In the genomic region with DNA sequence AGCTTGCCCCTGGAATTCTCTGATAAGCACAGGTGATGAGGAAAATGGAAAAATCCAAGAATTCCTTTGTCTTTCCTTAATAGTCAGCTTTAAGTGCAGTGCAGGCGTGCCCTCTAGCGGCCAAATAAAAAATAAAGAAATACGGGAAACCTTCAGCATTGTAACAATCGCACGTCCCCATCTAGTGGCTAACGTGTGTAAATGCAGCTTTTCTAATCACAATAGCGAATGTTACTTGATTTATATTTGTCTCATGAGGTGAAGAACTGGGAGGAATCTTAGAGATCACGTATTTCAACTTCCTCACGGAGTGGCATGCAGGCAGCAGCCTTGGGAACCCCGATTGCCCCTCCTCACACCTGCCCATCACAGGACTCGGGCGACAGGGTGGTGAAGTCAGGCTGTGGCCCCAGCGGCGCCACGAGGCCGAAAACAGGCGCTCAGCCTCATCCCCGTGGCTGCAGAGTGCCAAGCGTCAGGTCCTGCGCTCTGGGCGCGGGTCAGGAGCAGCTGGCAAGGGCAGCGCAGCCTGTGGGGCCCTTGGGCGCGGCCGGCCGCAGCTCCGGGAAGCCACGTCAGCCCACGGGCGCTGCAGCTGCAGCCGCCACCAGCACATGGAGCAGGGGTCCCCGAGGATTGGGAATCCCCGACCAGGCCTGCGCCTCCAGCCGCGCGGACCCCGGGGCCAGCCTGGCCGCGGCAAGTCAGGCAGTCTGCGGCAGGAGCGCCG, we compare ENCODE assay signal across 7 cellular contexts. TPM values are rescaled to one million over a fixed set of nuclear protein-coding genes. Genes with fewer than 3 reads are reported as not detected.
DNase-seq lines count a peak whose midpoint lies in the region; ATAC-seq, FAIRE-seq and TF ChIP-seq lines count a peak whose summit lies in the region.
"Not testable (repeated sequence)": the region's sequence is repeated elsewhere in the genome, so short reads cannot be mapped to it uniquely, and the experiment has no call there.

No MANE protein-coding gene starts in this region.

- H3K27ac ChIP-seq in SJCRH30 (peak overlapping the region; percentile 72), right lobe of liver (peak overlapping the region; percentile 74 to 93 (median 78)), small intestine (ENCODE audit: low read depth in 1 of 2, low read length in 1 of 2) (peak overlapping the region; percentile 78 to 98)

- TF ChIP-seq CTCF in epithelial cell of proximal tubule (conservative IDR thresholded peaks at IDR 0.05; ENCODE audit: low read depth, low read length), result peak; percentile 70
- peak; percentile 76 to 100 (median 87) for TF ChIP-seq CTCF in right lobe of liver (IDR thresholded peaks at IDR 0.05)

- ATAC-seq in GM18502 (IDR thresholded peaks at IDR 0.05; ENCODE audit: poor library complexity, unreplicated experiment), result peak; percentile 55
- peak; percentile 58 for ATAC-seq in HG03097 (IDR thresholded peaks at IDR 0.05; ENCODE audit: low FRiP score, unreplicated experiment)
- ATAC-seq in right lobe of liver, result peak; percentile 89 to 95 (median 90)

- not testable (repeated sequence) for H3K4me1 ChIP-seq in SJCRH30; right lobe of liver; small intestine (ENCODE audit: control insufficient read depth in 2 of 2, insufficient read depth in 1 of 2, low read depth in 1 of 2, low read length in 1 of 2)

- not testable (repeated sequence) for H3K36me3 ChIP-seq in SJCRH30; right lobe of liver; small intestine (ENCODE audit: control insufficient read depth in 2 of 2, insufficient read depth in 2 of 2, low read length in 2 of 2)

- not testable (repeated sequence) for H3K9me3 ChIP-seq in SJCRH30 (replicated peaks); right lobe of liver; small intestine (ENCODE audit: control insufficient read depth, low read depth)

- DNase-seq in SJCRH30 (peak; percentile 68 to 71), right lobe of liver (peak; percentile 53 to 73 (median 65)), small intestine (peak; percentile 32)
- peak; percentile 78 for DNase-seq in activated effector memory CD4-positive, alpha-beta T cell treated with anti-CD3 and anti-CD28 coated beads, Interleukin-2, amount 50 U/mL, for 16 hours
- DNase-seq in epithelial cell of proximal tubule (ENCODE audit: low read depth), result not testable (repeated sequence)

- not testable (repeated sequence) for TF ChIP-seq POLR2A in right lobe of liver (IDR thresholded peaks at IDR 0.05)

- whole genome bisulfite sequencing in right lobe of liver (ENCODE audit: insufficient coverage, low coverage, low lambda C conversion rate, missing lambda C conversion rate), result 0% methylated on average over 10 of the region's 44 CpGs
- 0% methylated on average over 27 to 42 of the region's 44 CpGs for WGBS in small intestine, 3 donors

- peak; percentile 92 for FAIRE-seq in small intestine (lab: Jason Lieb, UNC)

- intact Hi-C loops in right lobe of liver (cut with DNase I), result not testable (repeated sequence)

- H3K4me3 ChIP-seq in SJCRH30 (peak overlapping the region; percentile 96), epithelial cell of proximal tubule (ENCODE audit: low read depth, low read length) (peak overlapping the region; percentile 68), right lobe of liver (peak overlapping the region; percentile 71 to 81 (median 76)), small intestine (ENCODE audit: low read depth in 1 of 2, low read length in 2 of 2) (peak overlapping the region; percentile 53 to 61)

- not testable (repeated sequence) for H3K27me3 ChIP-seq in SJCRH30; right lobe of liver; small intestine (ENCODE audit: control insufficient read depth in 2 of 2, insufficient read depth in 2 of 2, low read length in 2 of 2)

RNA-seq across cellular contexts. Expression of gene ANKRD36, which starts 0.5 kb away (rescaled TPM):
- total RNA-seq in SJCRH30 (2014; rRNA removed; shearing (Covaris generic)), result 15.4 and 27.1 TPM in 2 replicates
- total RNA-seq in epithelial cell of proximal tubule, result 5.4 and 7.8 TPM in 2 replicates
- total RNA-seq in right lobe of liver, result 1 to 10 TPM; 2.8 to 4.8 (median 4.2) TPM
- polyA plus RNA-seq in small intestine, result 1 to 10 TPM in 1 of 3 donors, not detected in 2; 2.5 TPM

RNA-seq across cellular contexts. Expression of gene FAHD2B, which starts 17.8 kb away (rescaled TPM):
- 4.8 and 5.9 TPM in 2 replicates for total RNA-seq in SJCRH30 (2014; rRNA removed; shearing (Covaris generic))
- total RNA-seq in epithelial cell of proximal tubule (8.4 and 12.2 TPM in 2 replicates), right lobe of liver (1 to 10 TPM; 1.8 to 4.6 (median 3.2) TPM)
- 1 to 10 TPM in 2 of 3 donors, not detected in 1; 1.9 to 6.1 TPM for polyA plus RNA-seq in small intestine
